In the genomic region with DNA sequence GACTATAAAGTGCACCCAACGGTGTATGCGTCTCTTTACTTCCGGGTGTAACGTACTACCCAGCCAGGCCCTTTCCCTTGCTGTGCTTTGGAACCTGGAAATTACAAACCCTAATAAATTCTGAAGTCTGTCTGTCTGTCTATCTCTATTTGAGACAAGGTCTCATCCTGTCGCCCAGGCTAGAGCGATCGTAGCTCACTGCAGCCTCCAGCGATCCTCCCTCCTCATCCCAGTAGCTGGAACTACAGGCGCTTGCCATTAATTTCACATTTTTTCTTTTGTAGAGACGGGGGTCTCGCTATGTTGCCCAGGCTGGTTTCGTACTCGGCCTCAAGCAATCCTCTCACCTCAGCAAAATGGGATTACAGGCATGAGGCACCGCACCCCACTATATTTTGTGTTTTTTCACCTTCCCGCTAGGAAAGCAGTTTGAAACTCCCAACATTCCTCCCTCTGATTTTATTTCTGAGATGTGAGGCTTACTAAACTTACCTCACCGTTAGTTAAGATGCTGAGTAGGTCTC, we compare ENCODE assay signal across 8 cellular contexts. TPM values are rescaled to one million over a fixed set of nuclear protein-coding genes. Genes with fewer than 3 reads are reported as not detected.
A peak's percentile ranks its signal among the peaks of the same experiment; 100 is the strongest.
DNase-seq lines count a peak whose midpoint lies in the region; ATAC-seq lines count a peak whose summit lies in the region.

No MANE protein-coding gene starts in this region.

- H3K4me2 ChIP-seq in mesendoderm (ENCODE audit: low read length), result peak overlapping the region; percentile 74

- peaks cover 2% of the 10 kb centered on the region for H3K79me1 ChIP-seq in mesendoderm (ENCODE audit: low read length)

- peak overlapping the region; percentile 84 for H4K5ac ChIP-seq in mesendoderm (ENCODE audit: low read length)

- no CpG with 5 or more reads among the region's 16 CpGs for WGBS in mesendoderm (ENCODE audit: extremely low coverage, insufficient coverage, low lambda C conversion rate)
- WGBS in aorta, 2 donors, result 12 to 14% methylated on average over 16 of the region's 16 CpGs

- intact Hi-C loops in aorta (cut with DNase I), result loop anchor here in 1 of 2 donors (1.0 kb wide), 1 partner anchor 31 kb away; no protein-coding TSS in a partner anchor

- H3K9ac ChIP-seq in ES-I3 (ENCODE audit: low read depth, low read length) (peak overlapping the region; percentile 71), mesendoderm (ENCODE audit: low read length) (peak overlapping the region; percentile 99)

- H3K9me3 ChIP-seq in ES-I3 (ENCODE audit: control insufficient read depth, insufficient read depth, low read length), result no peaks in the 10 kb centered on the region
- H3K9me3 ChIP-seq in KOPT-K1 (ENCODE audit: insufficient read depth, low read length, poor library complexity, severe bottlenecking), result no peaks in the 10 kb centered on the region
- no peaks in the 10 kb centered on the region for H3K9me3 ChIP-seq in aorta (ENCODE audit: control insufficient read depth, low read length)

- no peak overlapping the region for H2BK15ac ChIP-seq in mesendoderm (replicated peaks; ENCODE audit: low read depth)

- H3K4me3 ChIP-seq in mesendoderm (ENCODE audit: low read length) (peak overlapping the region; percentile 90), aorta (ENCODE audit: low read length in 2 of 2) (peak overlapping the region; percentile 83 to 96)

- H2AK5ac ChIP-seq in mesendoderm (ENCODE audit: low read length), result no peak overlapping the region

- peak overlapping the region; percentile 53 for H3K23ac ChIP-seq in mesendoderm (ENCODE audit: low read length)

- peaks cover 11% of the 10 kb centered on the region for H3K36me3 ChIP-seq in ES-I3 (ENCODE audit: insufficient read depth, low read length)
- H3K36me3 ChIP-seq in KOPT-K1 (ENCODE audit: insufficient read depth, low read length), result peaks cover 32% of the 10 kb centered on the region
- no peaks in the 10 kb centered on the region for H3K36me3 ChIP-seq in mesendoderm (ENCODE audit: control insufficient read depth, insufficient read depth, low read length)
- H3K36me3 ChIP-seq in aorta (ENCODE audit: control insufficient read depth in 1 of 2, insufficient read depth in 2 of 2, low read length in 1 of 2), result no peaks in the 10 kb centered on the region

- H3K4me1 ChIP-seq in ES-I3 (ENCODE audit: insufficient read depth, low read length), result peaks cover 6% of the 10 kb centered on the region; the same call in 1 of the 2 replicates
- H3K4me1 ChIP-seq in mesendoderm (ENCODE audit: control insufficient read depth, low read depth, low read length), result no peaks in the 10 kb centered on the region
- peaks cover 0 to 3% of the 10 kb centered on the region in 2 donors for H3K4me1 ChIP-seq in aorta (ENCODE audit: control insufficient read depth in 1 of 2, insufficient read depth in 2 of 2, low read length in 2 of 2)

- H3K79me2 ChIP-seq in mesendoderm (ENCODE audit: control insufficient read depth, insufficient read depth, low read length), result peaks cover 2% of the 10 kb centered on the region

- peak overlapping the region; percentile 77 for H3K18ac ChIP-seq in mesendoderm (ENCODE audit: low read length)

- H3K4ac ChIP-seq in mesendoderm (ENCODE audit: low read depth, low read length), result no peak overlapping the region

- DNase-seq in caudate nucleus (lab: John Stamatoyannopoulos, UW), result peak in 1 of 61 donors; percentile 72
- no peak for DNase-seq in mesendoderm
- DNase-seq in aorta, result no peak
- no peak for DNase-seq in UCSD-AML1 (lab: John Stamatoyannopoulos, UW; ENCODE audit: unreplicated experiment)
- DNase-seq in retina, result no peak

- H2BK120ac ChIP-seq in mesendoderm (ENCODE audit: low read depth, low read length), result no peak overlapping the region

- ATAC-seq in GM21576 (IDR thresholded peaks at IDR 0.05; ENCODE audit: unreplicated experiment), result peak; percentile 36
- ATAC-seq in aorta (ENCODE audit: low FRiP score), result peak; percentile 86

- peak overlapping the region; percentile 99 for H3K56ac ChIP-seq in mesendoderm (ENCODE audit: low read length)

- no peak overlapping the region for H2BK5ac ChIP-seq in mesendoderm (ENCODE audit: low read length)

- peak overlapping the region; percentile 98 for H3K27ac ChIP-seq in KOPT-K1 (ENCODE audit: low read depth, low read length, poor library complexity, severe bottlenecking)
- H3K27ac ChIP-seq in caudate nucleus (ENCODE audit: low read depth, low read length), result peak overlapping the region; percentile 94
- H3K27ac ChIP-seq in mesendoderm (ENCODE audit: low read depth, low read length), result peak overlapping the region; percentile 99
- H3K27ac ChIP-seq in aorta (ENCODE audit: low read depth in 1 of 2, low read length in 2 of 2), result peak overlapping the region; percentile 28 to 95

- no peak overlapping the region for H4K8ac ChIP-seq in mesendoderm (ENCODE audit: low read depth, low read length)

- H3K27me3 ChIP-seq in mesendoderm (ENCODE audit: insufficient read depth, low read length, poor library complexity) (no peaks in the 10 kb centered on the region), aorta (ENCODE audit: control insufficient read depth in 1 of 2, insufficient read depth in 2 of 2, low read length in 1 of 2) (no peaks in the 10 kb centered on the region)

RNA-seq across cellular contexts. Expression of a gene that starts 0.5 kb away (rescaled TPM):
- 15.1 TPM for polyA plus RNA-seq in mesendoderm (2013, experiment 1 of 2)
- 15.3 TPM for polyA plus RNA-seq in mesendoderm (2013, experiment 2 of 2)
- total RNA-seq in aorta, result 10 to 100 TPM; 23.2 to 28.9 TPM
- polyA plus RNA-seq in aorta, result 10 to 100 TPM; 13.1 to 16.0 TPM

RNA-seq across cellular contexts. Expression of a gene that starts 31.3 kb away (rescaled TPM):
- polyA plus RNA-seq in mesendoderm (2013, experiment 1 of 2), result 23.2 TPM
- 23.0 TPM for polyA plus RNA-seq in mesendoderm (2013, experiment 2 of 2)
- total RNA-seq in aorta, result 10 to 100 TPM; 10.5 to 10.6 TPM
- 10 to 100 TPM in 1 of 2 donors, 1 to 10 TPM in 1; 9.6 to 16.9 TPM for polyA plus RNA-seq in aorta
